ENCODE assay signal across 1 cellular context in the genomic region with DNA sequence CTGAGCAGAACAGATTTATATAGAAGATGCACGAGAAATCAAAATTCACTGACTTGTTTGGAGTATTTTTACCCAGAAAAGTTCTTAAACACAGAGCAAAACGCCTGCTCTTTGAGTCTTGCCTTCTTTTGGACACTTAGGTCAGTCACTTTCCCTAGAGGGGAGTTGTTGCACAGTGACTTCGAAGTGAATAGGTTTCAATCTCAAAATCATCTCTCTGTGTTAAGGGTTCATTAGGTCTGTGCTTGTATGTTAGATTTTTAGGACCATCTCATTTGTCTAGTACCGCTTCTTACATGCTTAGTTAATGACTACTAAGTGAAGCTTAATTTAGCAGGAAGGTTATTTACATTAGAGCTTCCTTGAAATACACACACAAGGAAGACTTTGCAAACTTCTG.
TF ChIP-seq lines count a peak whose summit lies in the region.

No MANE protein-coding gene starts in this region.

TF ChIP-seq in endothelial cell of umbilical vein, 7 proteins besides CTCF, POLR2A, EP300 and RAD21:
- TF ChIP-seq, protein P1, sequence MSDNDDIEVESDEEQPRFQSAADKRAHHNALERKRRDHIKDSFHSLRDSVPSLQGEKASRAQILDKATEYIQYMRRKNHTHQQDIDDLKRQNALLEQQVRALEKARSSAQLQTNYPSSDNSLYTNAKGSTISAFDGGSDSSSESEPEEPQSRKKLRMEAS (IDR thresholded peaks at IDR 0.05; ENCODE audit: insufficient read depth, insufficient read length), result no peak
- no peak for TF ChIP-seq EZH2 (IDR thresholded peaks at IDR 0.05; ENCODE audit: borderline replicate concordance, low read depth, low read length, severe bottlenecking)
- no peak for TF ChIP-seq POLR2AphosphoS5 (IDR thresholded peaks at IDR 0.05; ENCODE audit: insufficient read depth, low read depth, low read length)
- no peak for TF ChIP-seq GATA2 (IDR thresholded peaks at IDR 0.05; ENCODE audit: insufficient read depth, insufficient read length, low read depth, low read length)
- TF ChIP-seq FOS (IDR thresholded peaks at IDR 0.05; ENCODE audit: borderline replicate concordance, insufficient read depth, low read length), result no peak
- no peak for TF ChIP-seq JUN (IDR thresholded peaks at IDR 0.05; ENCODE audit: borderline replicate concordance, insufficient read depth, insufficient read length, low read depth)
- no peak for TF ChIP-seq MYC (IDR thresholded peaks at IDR 0.05; ENCODE audit: low read depth, low read length)
TF ChIP-seq in endothelial cell of umbilical vein: peak in this region for 0.
